26 cellular contexts compared by ENCODE assay signal in genomic region chr20:24697411-24697810, GRCh38.
"Had no signal": no experiment of that assay in that cellular context is flagged by ENCODE, and none has a peak within 500 bp of the region (broad histone marks: within the 10 kb centered on the region; RNA-seq: fewer than 3 reads in every experiment).

No MANE protein-coding gene starts in this region.

- H3K36me3 ChIP-seq: ascending aorta, cardiac muscle cell, left lung, pancreas, prostate gland, transverse colon, uterus had no signal

- H3K4me1 ChIP-seq: left lung, pancreas, transverse colon had no signal

- H3K4me2 ChIP-seq: smooth muscle cell had no signal

- H3K27me3 ChIP-seq: ascending aorta, pancreas, transverse colon, uterus had no signal

- H3K27ac ChIP-seq: ascending aorta, cardiac muscle cell, left lung, pancreas, prostate gland, transverse colon, uterus had no signal

- DNase-seq: activated CD4-positive, alpha-beta T cell treated with anti-CD3 and anti-CD28 coated beads, Interleukin-2, amount 10 ng/mL, durations not matched to agents 24 days and 14 days; activated CD4-positive, CD25-positive, alpha-beta regulatory T cell treated with anti-CD3 and anti-CD28 coated beads, Interleukin-2, amount 50 U/mL, for 72 hours; activated CD8-positive, alpha-beta T cell treated with anti-CD3 and anti-CD28 coated beads for 36 hours; activated gamma-delta T cell; activated naive CD4-positive, alpha-beta T cell treated with anti-CD3 and anti-CD28 coated beads, Interleukin-2, amount 10 ng/mL, durations not matched to agents 7 days and 5 days; activated naive CD8-positive, alpha-beta T cell treated with anti-CD3 and anti-CD28 coated beads, Interleukin-2, amount 10 ng/mL, durations not matched to agents 7 days and 5 days; activated T-cell treated with anti-CD3 and anti-CD28 coated beads, Interleukin-2, amount 50 U/mL, for 1 hour; cortex of kidney; effector memory CD8-positive, alpha-beta T cell; foreskin fibroblast; hypothalamus; immature natural killer cell; kidney glomerular epithelial cell; left lung; nephron progenitor cell; pancreas; retina; stimulated activated CD4-positive, alpha-beta T cell treated with anti-CD3 and anti-CD28 coated beads, Interleukin-1b, Interleukin-23, amount 100 ng/mL, for 48 hours; stimulated activated naive CD4-positive, alpha-beta T cell; T-helper 2 cell; transverse colon; uterus had no signal

- H3K9me3 ChIP-seq: ascending aorta, left lung, pancreas, prostate gland, transverse colon, uterus had no signal

- H3K4me3 ChIP-seq: ascending aorta, cardiac muscle cell, left lung, pancreas, prostate gland, smooth muscle cell, transverse colon, uterus had no signal
